In genomic region chr7:6558837-6559236, GRCh38 we compare ENCODE assay signal across 10 cellular contexts. TPM values are rescaled to one million over a fixed set of nuclear protein-coding genes. Genes with fewer than 3 reads are reported as not detected.
DNase-seq lines count a peak whose midpoint lies in the region; ATAC-seq, FAIRE-seq and TF ChIP-seq lines count a peak whose summit lies in the region.
"Had no signal": no experiment of that assay in that cellular context is flagged by ENCODE, and none has a peak within 500 bp of the region (broad histone marks: within the 10 kb centered on the region; RNA-seq: fewer than 3 reads in every experiment).

No MANE protein-coding gene starts in this region.

- H3K36me3 Mint-ChIP-seq in CD4-positive, alpha-beta T cell (ENCODE audit: low read depth), result no peaks in the 10 kb centered on the region
- H3K36me3 Mint-ChIP-seq: T-cell had no signal

- H4K20me1 ChIP-seq in H1 (replicated peaks in 1 of 2; ENCODE audit: control insufficient read depth in 1 of 2, insufficient read depth in 2 of 2, low read length in 2 of 2), result no peaks in the 10 kb centered on the region

- H2BK20ac ChIP-seq in H1 (ENCODE audit: low read length), result no peak overlapping the region

- peak; percentile 49 for TF ChIP-seq CTCF in CD4-positive, alpha-beta T cell (IDR thresholded peaks at IDR 0.05)
- peak; percentile 61 for TF ChIP-seq CTCF in GM12873 (IDR thresholded peaks at IDR 0.05; ENCODE audit: insufficient read depth, low read depth, low read length, missing control alignments)
- peak; percentile 24 to 58 (median 56) for TF ChIP-seq CTCF in H1 (IDR thresholded peaks at IDR 0.05; ENCODE audit: control extremely low read depth in 1 of 3, insufficient read depth in 1 of 3, low read depth in 1 of 3, low read length in 3 of 3)
- peak in 8 of 11 experiments; percentile 9 to 45 (median 22) for TF ChIP-seq CTCF in spleen (IDR thresholded peaks at IDR 0.05 in 8 of 11, conservative IDR thresholded peaks at IDR 0.05 in 3 of 11)
- peak in 1 of 3 experiments; percentile 13 for TF ChIP-seq CTCF in esophagus muscularis mucosa (IDR thresholded peaks at IDR 0.05)

- WGBS in H1 (ENCODE audit: extremely low coverage in 1 of 2, insufficient coverage in 1 of 2, insufficient read length in 1 of 2, insufficient replicate concordance in 2 of 2, low coverage in 1 of 2, low lambda C conversion rate in 2 of 2, missing lambda C conversion rate in 1 of 2), 2 experiments, result 71% methylated on average over 5 of the region's 6 CpGs; no CpG with 5 or more reads in 1 of the 2 experiments
- WGBS in spleen, 5 donors, result 52 to 64% (median 55%) methylated on average over 6 of the region's 6 CpGs
- WGBS in esophagus muscularis mucosa, result 62% methylated on average over 6 of the region's 6 CpGs

- H3K56ac ChIP-seq in H1 (replicated peaks; ENCODE audit: insufficient read length, low read depth, low read length), result no peak overlapping the region

- no peak overlapping the region for H3K18ac ChIP-seq in H1 (ENCODE audit: extremely low read depth, low read length)

- no peak overlapping the region for H3K27ac Mint-ChIP-seq in CD4-positive, alpha-beta T cell
- H3K27ac Mint-ChIP-seq: T-cell had no signal

- peak; percentile 21 for ATAC-seq in CD4-positive, alpha-beta T cell (ENCODE audit: poor library complexity)
- ATAC-seq in HG03342 (IDR thresholded peaks at IDR 0.05; ENCODE audit: unreplicated experiment) (no peak), HG03095 (IDR thresholded peaks at IDR 0.05; ENCODE audit: unreplicated experiment) (no peak)

- H3K14ac ChIP-seq in H1 (ENCODE audit: insufficient read length), result no peak overlapping the region

- no peaks in the 10 kb centered on the region for H3K27me3 Mint-ChIP-seq in CD4-positive, alpha-beta T cell
- H3K27me3 Mint-ChIP-seq: T-cell had no signal

- TF ChIP-seq EP300 in H1 (IDR thresholded peaks at IDR 0.05; ENCODE audit: borderline replicate concordance in 1 of 2, low read depth in 2 of 2, low read length in 2 of 2) (no peak), esophagus muscularis mucosa (IDR thresholded peaks at IDR 0.05) (no peak)

- DNase-seq in CD4-positive, alpha-beta T cell, result no peak
- DNase-seq in NCI-H526 treated with DMSO at 0.1 percent for 48 hours (lab: John Stamatoyannopoulos, UW) (peak; percentile 32), H1 (ENCODE audit: low read depth in 1 of 2, low spot score in 2 of 2) (no peak), spleen (no peak), esophagus muscularis mucosa (ENCODE audit: extremely low spot score) (no peak)

- H3K4me1 Mint-ChIP-seq in CD4-positive, alpha-beta T cell (ENCODE audit: low read depth), result peaks cover 13% of the 10 kb centered on the region

- H2AFZ ChIP-seq in H1 (ENCODE audit: low read length), result no peak overlapping the region

- no peak for FAIRE-seq in H1 (lab: Jason Lieb, UNC)
- FAIRE-seq: islet of Langerhans had no signal

- H4K8ac ChIP-seq in H1 (ENCODE audit: extremely low read depth, insufficient read depth, low read length), result no peak overlapping the region

- no peak overlapping the region for H3K4ac ChIP-seq in H1 (replicated peaks; ENCODE audit: insufficient read length, low read depth, low read length)

- H3K4me2 ChIP-seq in H1 (ENCODE audit: insufficient read depth in 1 of 2, low read depth in 2 of 2, low read length in 2 of 2), result no peak overlapping the region

- H4K5ac ChIP-seq in H1 (ENCODE audit: insufficient read length, low read depth, low read length), result no peak overlapping the region

- TF ChIP-seq RAD21 in H1 (IDR thresholded peaks at IDR 0.05 in 1 of 2, conservative IDR thresholded peaks at IDR 0.05 in 1 of 2; ENCODE audit: low read depth in 2 of 2, low read length in 2 of 2), result peak; percentile 39 to 63; a peak in 3 of 4 replicates

- no peak overlapping the region for H3K9ac ChIP-seq in H1 (replicated peaks in 1 of 4; ENCODE audit: extremely low read depth in 1 of 4, low read depth in 3 of 4, low read length in 3 of 4)

- no peaks in the 10 kb centered on the region; the same call in 1 of the 2 replicates for H3K23me2 ChIP-seq in H1 (ENCODE audit: low read depth, low read length)

- H2BK120ac ChIP-seq in H1 (replicated peaks; ENCODE audit: low read depth, low read length), result no peak overlapping the region

- intact Hi-C loops in CD4-positive, alpha-beta T cell (cut with DNase I, micrococcal nuclease), result no loop called here
- intact Hi-C loops in spleen (cut with DNase I; ENCODE audit: low total_unique reads) (no loop called here), esophagus muscularis mucosa (cut with DNase I) (no loop called here)

- H2BK12ac ChIP-seq in H1 (ENCODE audit: low read depth, low read length), result no peak overlapping the region

- no peak overlapping the region for H3K23ac ChIP-seq in H1 (ENCODE audit: insufficient read length)

- H3K4me3 ChIP-seq in H1 (ENCODE audit: extremely low read depth in 1 of 4, insufficient read depth in 2 of 4, low read depth in 3 of 4, low read length in 4 of 4) (no peak overlapping the region), spleen (no peak overlapping the region), esophagus muscularis mucosa (no peak overlapping the region)

- POLR2A ChIA-PET in CD4-positive, alpha-beta T cell (lab: Charles Lee), result interaction anchor here (0.7 kb wide), 1 partner anchor 10 kb away, joined by 4 read pairs; no protein-coding TSS in a partner anchor
- POLR2A ChIA-PET in H1 (lab: Charles Lee; ENCODE audit: partially characterized antibody), result interaction anchor here (0.7 to 1.0 kb wide), 3 partner anchors 13 to 49 kb away, joined by 3 read pairs; no protein-coding TSS in a partner anchor

- no peaks in the 10 kb centered on the region for H3K9me3 Mint-ChIP-seq in CD4-positive, alpha-beta T cell
- H3K9me3 Mint-ChIP-seq: T-cell had no signal

- no peaks in the 10 kb centered on the region for H3K27me3 ChIP-seq in CD4-positive, alpha-beta T cell (ENCODE audit: control insufficient read depth, insufficient read depth, low read length)
- no peaks in the 10 kb centered on the region for H3K27me3 ChIP-seq in H1 (replicated peaks in 1 of 4; ENCODE audit: control insufficient read depth in 3 of 4, extremely low read depth in 1 of 4, insufficient read depth in 3 of 4, low read length in 3 of 4)
- peaks cover 0 to 3% (median 0%) of the 10 kb centered on the region in 7 donors for H3K27me3 ChIP-seq in spleen (replicated peaks in 1 of 7)
- peaks cover 0 to 9% (median 0%) of the 10 kb centered on the region in 4 donors for H3K27me3 ChIP-seq in esophagus muscularis mucosa

- H3K9me3 ChIP-seq in CD4-positive, alpha-beta T cell (ENCODE audit: control insufficient read depth, low read length), result no peaks in the 10 kb centered on the region
- H3K9me3 ChIP-seq in H1 (ENCODE audit: insufficient read depth in 2 of 2, low read depth in 1 of 2, low read length in 1 of 2) (no peaks in the 10 kb centered on the region), spleen (no peaks in the 10 kb centered on the region), esophagus muscularis mucosa (no peaks in the 10 kb centered on the region)

- CTCF ChIA-PET in CD4-positive, alpha-beta T cell (lab: Charles Lee), result interaction anchor here (1.2 kb wide), 1 partner anchor 39 kb away, joined by 3 read pairs; no protein-coding TSS in a partner anchor
- CTCF ChIA-PET in H1 (lab: Charles Lee; ENCODE audit: partially characterized antibody), result interaction anchor here (0.9 to 5.1 kb wide), 14 partner anchors 9 to 52 kb away, joined by 3 to 54 read pairs (median 4); partner anchors contain the start of gene INTS15

- H3K4me3 Mint-ChIP-seq in CD4-positive, alpha-beta T cell, result no peak overlapping the region
- H3K4me3 Mint-ChIP-seq: T-cell had no signal

- no peaks in the 10 kb centered on the region for H3K79me2 ChIP-seq in H1 (ENCODE audit: control insufficient read depth in 1 of 2, insufficient read depth in 2 of 2, low read length in 2 of 2)

- no peak overlapping the region for H2AK5ac ChIP-seq in H1 (ENCODE audit: low read depth, low read length)

- H3K27ac ChIP-seq in CD4-positive, alpha-beta T cell (ENCODE audit: low read depth, low read length), result no peak overlapping the region
- H3K27ac ChIP-seq in H1 (ENCODE audit: low read depth, low read length) (no peak overlapping the region), spleen (no peak overlapping the region), esophagus muscularis mucosa (replicated peaks in 1 of 4) (no peak overlapping the region)

- H2BK5ac ChIP-seq in H1 (ENCODE audit: low read depth, low read length), result no peak overlapping the region

- no peak overlapping the region for H4K91ac ChIP-seq in H1 (replicated peaks; ENCODE audit: insufficient read length, low read length)

- H2BK15ac ChIP-seq in H1 (ENCODE audit: low read length), result no peak overlapping the region

- H3K4me1 ChIP-seq in H1 (replicated peaks in 1 of 4; ENCODE audit: control insufficient read depth in 3 of 4, insufficient read depth in 4 of 4, low read length in 3 of 4), result peaks cover 0 to 3% (median 1%) of the 10 kb centered on the region in 4 experiments; a peak in 3 of 7 replicates
- peaks cover 0 to 7% (median 0%) of the 10 kb centered on the region in 6 donors for H3K4me1 ChIP-seq in spleen
- H3K4me1 ChIP-seq in esophagus muscularis mucosa, result no peaks in the 10 kb centered on the region

- no peaks in the 10 kb centered on the region for H3K36me3 ChIP-seq in H1 (ENCODE audit: control insufficient read depth in 2 of 4, insufficient read depth in 4 of 4, low read length in 3 of 4)
- no peaks in the 10 kb centered on the region for H3K36me3 ChIP-seq in spleen
- no peaks in the 10 kb centered on the region for H3K36me3 ChIP-seq in esophagus muscularis mucosa

- no peaks in the 10 kb centered on the region for H3K79me1 ChIP-seq in H1 (ENCODE audit: low read depth, low read length)

- TF ChIP-seq POLR2A in H1 (IDR thresholded peaks at IDR 0.05; ENCODE audit: control extremely low read depth in 1 of 2, low read depth in 2 of 2, low read length in 2 of 2), result no peak
- no peak for TF ChIP-seq POLR2A in spleen (IDR thresholded peaks at IDR 0.05)
- TF ChIP-seq POLR2A in esophagus muscularis mucosa (IDR thresholded peaks at IDR 0.05; ENCODE audit: low read depth), result no peak

RNA-seq across cellular contexts. Expression of gene GRID2IP, which starts 7.6 kb away (rescaled TPM):
- under 1 TPM; 0.36 to 0.39 TPM for total RNA-seq in CD4-positive, alpha-beta T cell
- total RNA-seq in H1 (2021; fragmentation: NEBNext Ultra II Directional; extraction: Animal tissue kit (Norgen Biotek cat#: 25700)), result 1.0 and 1.3 TPM in 2 replicates
- polyA plus RNA-seq in H1 (2011; rRNA removed), result 0.80 and 1.5 TPM in 2 replicates
- 1.2 TPM for polyA plus RNA-seq in H1 (2011; cell fraction: cytosol; rRNA removed)
- polyA plus RNA-seq in H1 (2011; cell fraction: nucleus; rRNA removed), result 4.7 TPM
- 0.54 to 1.5 TPM (median 0.94 TPM) in 4 replicates for polyA plus RNA-seq in H1 (2012, experiment 1 of 2)
- 0.38 TPM for polyA plus RNA-seq in H1 (2012, experiment 2 of 2)
- polyA plus RNA-seq in H1 (2013, experiment 1 of 2), result 0.67 TPM
- polyA plus RNA-seq in H1 (2013, experiment 2 of 2), result 0.64 TPM
- polyA minus RNA-seq in H1 (2011; rRNA and poly(A)+ RNA removed), result 1.0 and 1.7 TPM in 2 replicates
- 2.3 TPM for polyA minus RNA-seq in H1 (2011; cell fraction: cytosol; rRNA and poly(A)+ RNA removed)
- 4.9 TPM for polyA minus RNA-seq in H1 (2011; cell fraction: nucleus; rRNA and poly(A)+ RNA removed)
- 1 to 10 TPM in 1 of 7 donors, under 1 TPM in 5, not detected in 1; 0.23 to 1.0 (median 0.33) TPM for total RNA-seq in spleen
- under 1 TPM in 2 of 3 donors, not detected in 1; 0.08 to 0.16 TPM for polyA plus RNA-seq in spleen
- not detected for total RNA-seq in esophagus muscularis mucosa

RNA-seq across cellular contexts. Expression of gene ZDHHC4, which starts 18.4 kb away (rescaled TPM):
- 10 to 100 TPM; 32.1 to 32.9 TPM for total RNA-seq in CD4-positive, alpha-beta T cell
- total RNA-seq in H1 (2021; fragmentation: NEBNext Ultra II Directional; extraction: Animal tissue kit (Norgen Biotek cat#: 25700)), result 50.2 and 50.8 TPM in 2 replicates
- 171 and 174 TPM in 2 replicates for polyA plus RNA-seq in H1 (2011; rRNA removed)
- 99.9 TPM for polyA plus RNA-seq in H1 (2011; cell fraction: cytosol; rRNA removed)
- 88.3 TPM for polyA plus RNA-seq in H1 (2011; cell fraction: nucleus; rRNA removed)
- 49.5 to 61.1 TPM (median 51.8 TPM) in 4 replicates for polyA plus RNA-seq in H1 (2012, experiment 1 of 2)
- 83.8 TPM for polyA plus RNA-seq in H1 (2012, experiment 2 of 2)
- 58.5 TPM for polyA plus RNA-seq in H1 (2013, experiment 1 of 2)
- 61.2 TPM for polyA plus RNA-seq in H1 (2013, experiment 2 of 2)
- 155 TPM in 2 replicates for polyA minus RNA-seq in H1 (2011; rRNA and poly(A)+ RNA removed)
- 28.9 TPM for polyA minus RNA-seq in H1 (2011; cell fraction: cytosol; rRNA and poly(A)+ RNA removed)
- polyA minus RNA-seq in H1 (2011; cell fraction: nucleus; rRNA and poly(A)+ RNA removed), result 50.4 TPM
- total RNA-seq in spleen, result 10 to 100 TPM; 30.9 to 46.4 (median 40.4) TPM
- polyA plus RNA-seq in spleen, result 10 to 100 TPM; 26.6 to 37.2 (median 32.3) TPM
- 10 to 100 TPM; 41.5 to 57.4 (median 51.9) TPM for total RNA-seq in esophagus muscularis mucosa

RNA-seq across cellular contexts. Expression of gene INTS15, which starts 31.0 kb away (rescaled TPM):
- 10 to 100 TPM; 39.3 to 41.8 TPM for total RNA-seq in CD4-positive, alpha-beta T cell
- total RNA-seq in H1 (2021; fragmentation: NEBNext Ultra II Directional; extraction: Animal tissue kit (Norgen Biotek cat#: 25700)), result 25.7 and 26.1 TPM in 2 replicates
- polyA plus RNA-seq in H1 (2011; rRNA removed) (23.0 and 37.3 TPM in 2 replicates), spleen (10 to 100 TPM; 14.3 to 31.5 (median 27.2) TPM)
- 21.9 TPM for polyA plus RNA-seq in H1 (2011; cell fraction: cytosol; rRNA removed)
- polyA plus RNA-seq in H1 (2011; cell fraction: nucleus; rRNA removed), result 30.1 TPM
- polyA plus RNA-seq in H1 (2012, experiment 1 of 2), result 18.8 to 22.4 TPM (median 19.7 TPM) in 4 replicates
- 26.1 TPM for polyA plus RNA-seq in H1 (2012, experiment 2 of 2)
- polyA plus RNA-seq in H1 (2013, experiment 1 of 2), result 18.3 TPM
- polyA plus RNA-seq in H1 (2013, experiment 2 of 2), result 18.0 TPM
- polyA minus RNA-seq in H1 (2011; rRNA and poly(A)+ RNA removed), result 12.6 and 15.0 TPM in 2 replicates
- polyA minus RNA-seq in H1 (2011; cell fraction: cytosol; rRNA and poly(A)+ RNA removed), result 18.3 TPM
- polyA minus RNA-seq in H1 (2011; cell fraction: nucleus; rRNA and poly(A)+ RNA removed), result 12.6 TPM
- total RNA-seq in spleen (10 to 100 TPM; 29.8 to 43.9 (median 37.8) TPM), esophagus muscularis mucosa (10 to 100 TPM; 22.5 to 38.9 (median 33.5) TPM)

RNA-seq across cellular contexts. Expression of gene ZNF853, which starts 56.6 kb away (rescaled TPM):
- 1 to 10 TPM; 2.5 to 2.7 TPM for total RNA-seq in CD4-positive, alpha-beta T cell
- total RNA-seq in H1 (2021; fragmentation: NEBNext Ultra II Directional; extraction: Animal tissue kit (Norgen Biotek cat#: 25700)), result 5.5 and 5.7 TPM in 2 replicates
- polyA plus RNA-seq in H1 (2011; rRNA removed) (4.3 and 4.4 TPM in 2 replicates), spleen (1 to 10 TPM; 1.3 to 2.3 (median 1.5) TPM)
- 5.4 TPM for polyA plus RNA-seq in H1 (2011; cell fraction: cytosol; rRNA removed)
- polyA plus RNA-seq in H1 (2011; cell fraction: nucleus; rRNA removed), result 6.3 TPM
- polyA plus RNA-seq in H1 (2012, experiment 1 of 2), result 2.0 to 4.2 TPM (median 3.2 TPM) in 4 replicates
- polyA plus RNA-seq in H1 (2012, experiment 2 of 2), result 2.2 TPM
- polyA plus RNA-seq in H1 (2013, experiment 1 of 2), result 4.1 TPM
- polyA plus RNA-seq in H1 (2013, experiment 2 of 2), result 4.0 TPM
- polyA minus RNA-seq in H1 (2011; rRNA and poly(A)+ RNA removed), result 9.9 and 11.6 TPM in 2 replicates
- 6.5 TPM for polyA minus RNA-seq in H1 (2011; cell fraction: cytosol; rRNA and poly(A)+ RNA removed)
- 5.6 TPM for polyA minus RNA-seq in H1 (2011; cell fraction: nucleus; rRNA and poly(A)+ RNA removed)
- total RNA-seq in spleen (10 to 100 TPM in 1 of 7 donors, 1 to 10 TPM in 6; 3.7 to 10.1 (median 5.8) TPM), esophagus muscularis mucosa (10 to 100 TPM; 13.7 to 38.6 (median 23.6) TPM)
